Comparison of ENCODE assay signal across 10 cellular contexts in the genomic region with DNA sequence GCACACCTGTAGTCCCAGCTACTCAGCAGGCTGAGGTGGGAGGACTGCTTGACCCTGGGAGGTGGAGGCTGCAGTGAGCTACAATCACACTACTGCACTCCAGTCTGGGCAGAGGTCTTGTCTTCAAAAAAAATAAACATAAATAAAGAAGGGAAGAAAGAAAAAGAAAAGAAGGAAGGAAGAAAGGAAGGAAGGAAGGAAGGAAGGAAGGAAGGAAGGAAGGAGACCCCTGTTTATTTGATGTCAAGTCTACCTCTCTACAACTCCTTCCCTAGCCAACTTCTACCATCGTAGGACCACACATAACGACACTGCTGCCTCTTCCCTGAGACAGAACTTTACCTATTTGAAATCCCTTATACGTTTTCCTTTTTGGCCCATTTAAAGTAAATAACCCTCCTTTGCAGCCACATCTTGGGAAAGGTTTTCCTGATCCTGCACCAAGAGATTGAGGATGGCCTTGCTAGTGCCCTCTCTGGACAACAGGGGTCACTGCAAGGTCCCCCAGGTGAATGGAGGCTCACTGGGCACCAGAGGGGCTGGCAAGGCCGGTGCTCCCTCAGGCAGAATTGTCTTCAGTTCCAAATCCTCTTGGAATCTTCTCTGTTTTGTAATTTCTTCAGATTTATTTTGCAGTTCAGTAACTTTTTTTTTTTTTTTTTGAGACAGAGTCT. TPM values are rescaled to one million over a fixed set of nuclear protein-coding genes. Genes with fewer than 3 reads are reported as not detected.
DNase-seq lines count a peak whose midpoint lies in the region; ATAC-seq and TF ChIP-seq lines count a peak whose summit lies in the region.
"Had no signal": no experiment of that assay in that cellular context is flagged by ENCODE, and none has a peak within 500 bp of the region (broad histone marks: within the 10 kb centered on the region; RNA-seq: fewer than 3 reads in every experiment).

No MANE protein-coding gene starts in this region.

- TF ChIP-seq CTCF in GM12865 (IDR thresholded peaks at IDR 0.05; ENCODE audit: insufficient read depth, low read depth, low read length, missing control alignments): peak; percentile 66

- peak; percentile 47 for DNase-seq in A172 (ENCODE audit: low spot score)
- DNase-seq in GM12865 (ENCODE audit: low read depth): no peak
- DNase-seq in SJSA1 (ENCODE audit: low read depth in 1 of 2, low spot score in 2 of 2): peak; percentile 41 to 71
- DNase-seq in iPS-NIHi11 (ENCODE audit: low spot score): peak; percentile 76
- DNase-seq in NCI-H2107 (lab: John Stamatoyannopoulos, UW): no peak
- no peak for DNase-seq in SIG-M5 treated with dmso at 0.1 percent for 504 hours (lab: John Stamatoyannopoulos, UW; ENCODE audit: unreplicated experiment)
- no peak for DNase-seq in NOMO-1 treated with dmso at 0.1 percent for 144 hours (lab: John Stamatoyannopoulos, UW; ENCODE audit: unreplicated experiment)
- DNase-seq: effector CD8-positive, alpha-beta T cell; NK-92 treated with Interleukin-12 subunit alpha and Interleukin-12 subunit beta, amount 100 ng/mL, for 24 hours had no signal

- H3K27ac ChIP-seq in SJSA1: no peak overlapping the region

- ATAC-seq in GM21360 (IDR thresholded peaks at IDR 0.05; ENCODE audit: unreplicated experiment): no peak

- no peaks in the 10 kb centered on the region for H3K27me3 ChIP-seq in SJSA1 (replicated peaks)

- peaks cover 15% of the 10 kb centered on the region for H3K4me1 ChIP-seq in SJSA1 (replicated peaks)

- H3K9me3 ChIP-seq in SJSA1 (replicated peaks): no peaks in the 10 kb centered on the region

- peaks cover 30% of the 10 kb centered on the region for H3K36me3 ChIP-seq in SJSA1

- H3K4me3 ChIP-seq in GM12865 (ENCODE audit: low read depth, low read length) (no peak overlapping the region), SJSA1 (no peak overlapping the region)

RNA-seq across cellular contexts. Expression of gene RPS14, which starts 10.5 kb away (rescaled TPM):
- total RNA-seq in A172 (2014; rRNA removed; shearing (Covaris generic)): 2,916 and 3,804 TPM in 2 replicates
- 2,445 and 3,427 TPM in 2 replicates for total RNA-seq in SJSA1 (2014; rRNA removed; shearing (Covaris generic))

RNA-seq across cellular contexts. Expression of gene CD74, which starts 26.3 kb away (rescaled TPM):
- 1.1 TPM in 1 of 2 replicates, not detected in the other for total RNA-seq in A172 (2014; rRNA removed; shearing (Covaris generic))
- total RNA-seq in SJSA1 (2014; rRNA removed; shearing (Covaris generic)): not detected in 2 replicates

Comparison
In these comparisons a context has a peak if more than half of its experiments do, and no peak if none do; other contexts are left out.
1. DNase-seq: peak in A172 (single experiment), SJSA1 (2 of 2) and iPS-NIHi11 (single experiment); none in GM12865 (single experiment), NCI-H2107 (single experiment), SIG-M5 treated with dmso at 0.1 percent for 504 hours (single experiment) and NOMO-1 treated with dmso at 0.1 percent for 144 hours (single experiment).